20 cellular contexts compared by ENCODE assay signal in the genomic region with DNA sequence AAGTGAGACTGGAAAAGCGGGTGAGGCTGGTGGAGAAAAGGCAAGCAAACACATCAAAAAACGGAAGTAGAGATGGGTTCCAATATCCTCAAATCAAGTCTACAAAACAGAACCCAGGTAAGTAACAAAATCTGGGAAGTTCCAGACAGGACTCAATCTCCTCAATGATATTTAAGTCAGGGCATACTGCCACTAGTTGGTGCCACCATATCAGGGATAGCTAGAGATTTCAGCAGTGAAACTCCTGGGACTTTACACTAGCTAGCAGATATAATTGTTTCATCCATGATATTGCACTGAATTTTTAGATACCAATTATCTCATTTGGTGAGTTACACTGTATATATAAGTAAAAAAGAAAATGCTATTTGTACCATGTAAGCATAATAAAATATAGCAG. TPM values are rescaled to one million over a fixed set of nuclear protein-coding genes. Genes with fewer than 3 reads are reported as not detected.
DNase-seq lines count a peak whose midpoint lies in the region; ATAC-seq and TF ChIP-seq lines count a peak whose summit lies in the region.
"Had no signal": no experiment of that assay in that cellular context is flagged by ENCODE, and none has a peak within 500 bp of the region (broad histone marks: within the 10 kb centered on the region; RNA-seq: fewer than 3 reads in every experiment).

No MANE protein-coding gene starts in this region.

- no peak overlapping the region for H3K4me3 ChIP-seq in ascending aorta
- H3K4me3 ChIP-seq: lung had no signal

- TF ChIP-seq RAD21 in Ishikawa (IDR thresholded peaks at IDR 0.05; ENCODE audit: low read depth), result peak; percentile 28

- TF ChIP-seq CTCF in ascending aorta (IDR thresholded peaks at IDR 0.05), result peak in 1 of 3 experiments; percentile 42

- H3K36me3 Mint-ChIP-seq in memory B cell, result peaks cover 29% of the 10 kb centered on the region

- intact Hi-C loops in ascending aorta (cut with DNase I), result no loop called here

- H3K4me1 ChIP-seq in ascending aorta, result peaks cover 0 to 14% of the 10 kb centered on the region in 2 donors

- H3K27me3 Mint-ChIP-seq in memory B cell, result no peaks in the 10 kb centered on the region
- H3K27me3 Mint-ChIP-seq: activated naive CD8-positive, alpha-beta T cell; central memory CD8-positive, alpha-beta T cell; natural killer cell treated with Interleukin-12 subunit alpha and Interleukin-12 subunit beta and Interleukin-15 and Interleukin-18, amount 100 ng/mL, for 72 hours had no signal

- H3K4me3 Mint-ChIP-seq in memory B cell, result no peak overlapping the region
- H3K4me3 Mint-ChIP-seq: activated naive CD8-positive, alpha-beta T cell; central memory CD8-positive, alpha-beta T cell; natural killer cell treated with Interleukin-12 subunit alpha and Interleukin-12 subunit beta and Interleukin-15 and Interleukin-18, amount 100 ng/mL, for 72 hours had no signal

- peaks cover 2% of the 10 kb centered on the region for H3K4me1 Mint-ChIP-seq in memory B cell

- ATAC-seq in memory B cell (ENCODE audit: low read depth) (no peak), HG02938 (IDR thresholded peaks at IDR 0.05; ENCODE audit: unreplicated experiment) (no peak), GM21619 (IDR thresholded peaks at IDR 0.05; ENCODE audit: unreplicated experiment) (no peak)
- ATAC-seq: natural killer cell treated with Interleukin-12 subunit alpha and Interleukin-12 subunit beta and Interleukin-15 and Interleukin-18, amount 100 ng/mL, for 72 hours had no signal

- no peaks in the 10 kb centered on the region for H3K9me3 ChIP-seq in ascending aorta

- peak overlapping the region; percentile 62 to 66 for H3K27ac ChIP-seq in ascending aorta

- no peaks in the 10 kb centered on the region for H3K27me3 ChIP-seq in ascending aorta

- no peaks in the 10 kb centered on the region for H3K9me3 Mint-ChIP-seq in memory B cell
- H3K9me3 Mint-ChIP-seq: central memory CD8-positive, alpha-beta T cell; natural killer cell treated with Interleukin-12 subunit alpha and Interleukin-12 subunit beta and Interleukin-15 and Interleukin-18, amount 100 ng/mL, for 72 hours had no signal

- peaks cover 0 to 10% of the 10 kb centered on the region in 2 donors for H3K36me3 ChIP-seq in ascending aorta

- peak overlapping the region; percentile 8 for H3K27ac Mint-ChIP-seq in memory B cell
- H3K27ac Mint-ChIP-seq: activated naive CD8-positive, alpha-beta T cell had no signal

- no peak for TF ChIP-seq EP300 in Ishikawa (IDR thresholded peaks at IDR 0.05; ENCODE audit: borderline replicate concordance)

- DNase-seq in Ammon's horn (ENCODE audit: low spot score) (peak; percentile 6), ascending aorta (ENCODE audit: low spot score in 2 of 2) (no peak), memory B cell (ENCODE audit: low spot score in 2 of 2) (no peak), cerebellar nuclear complex (lab: John Stamatoyannopoulos, UW) (no peak), GM19238 (ENCODE audit: insufficient read length, low spot score) (no peak)
- DNase-seq: activated CD4-positive, alpha-beta T cell treated with anti-CD3 and anti-CD28 coated beads for 4 hours; AML-193; GF-D8; Kasumi-1; NCI-H2029; NCI-H526 treated with DMSO at 0.1 percent for 48 hours; RPMI8226; T-helper 2 cell had no signal

TF ChIP-seq in Ishikawa, 13 proteins besides CTCF, POLR2A, EP300 and RAD21:
- TF ChIP-seq, protein P1, sequence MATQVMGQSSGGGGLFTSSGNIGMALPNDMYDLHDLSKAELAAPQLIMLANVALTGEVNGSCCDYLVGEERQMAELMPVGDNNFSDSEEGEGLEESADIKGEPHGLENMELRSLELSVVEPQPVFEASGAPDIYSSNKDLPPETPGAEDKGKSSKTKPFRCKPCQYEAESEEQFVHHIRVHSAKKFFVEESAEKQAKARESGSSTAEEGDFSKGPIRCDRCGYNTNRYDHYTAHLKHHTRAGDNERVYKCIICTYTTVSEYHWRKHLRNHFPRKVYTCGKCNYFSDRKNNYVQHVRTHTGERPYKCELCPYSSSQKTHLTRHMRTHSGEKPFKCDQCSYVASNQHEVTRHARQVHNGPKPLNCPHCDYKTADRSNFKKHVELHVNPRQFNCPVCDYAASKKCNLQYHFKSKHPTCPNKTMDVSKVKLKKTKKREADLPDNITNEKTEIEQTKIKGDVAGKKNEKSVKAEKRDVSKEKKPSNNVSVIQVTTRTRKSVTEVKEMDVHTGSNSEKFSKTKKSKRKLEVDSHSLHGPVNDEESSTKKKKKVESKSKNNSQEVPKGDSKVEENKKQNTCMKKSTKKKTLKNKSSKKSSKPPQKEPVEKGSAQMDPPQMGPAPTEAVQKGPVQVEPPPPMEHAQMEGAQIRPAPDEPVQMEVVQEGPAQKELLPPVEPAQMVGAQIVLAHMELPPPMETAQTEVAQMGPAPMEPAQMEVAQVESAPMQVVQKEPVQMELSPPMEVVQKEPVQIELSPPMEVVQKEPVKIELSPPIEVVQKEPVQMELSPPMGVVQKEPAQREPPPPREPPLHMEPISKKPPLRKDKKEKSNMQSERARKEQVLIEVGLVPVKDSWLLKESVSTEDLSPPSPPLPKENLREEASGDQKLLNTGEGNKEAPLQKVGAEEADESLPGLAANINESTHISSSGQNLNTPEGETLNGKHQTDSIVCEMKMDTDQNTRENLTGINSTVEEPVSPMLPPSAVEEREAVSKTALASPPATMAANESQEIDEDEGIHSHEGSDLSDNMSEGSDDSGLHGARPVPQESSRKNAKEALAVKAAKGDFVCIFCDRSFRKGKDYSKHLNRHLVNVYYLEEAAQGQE (IDR thresholded peaks at IDR 0.05; ENCODE audit: low read depth), result no peak
- no peak for TF ChIP-seq CEBPB (IDR thresholded peaks at IDR 0.05)
- TF ChIP-seq ZBTB7A (IDR thresholded peaks at IDR 0.05; ENCODE audit: low read depth), result no peak
- TF ChIP-seq EGR1 (IDR thresholded peaks at IDR 0.05), result no peak
- no peak for TF ChIP-seq NFIC (IDR thresholded peaks at IDR 0.05)
- no peak for TF ChIP-seq TAF1 (IDR thresholded peaks at IDR 0.05; ENCODE audit: low read depth)
- TF ChIP-seq, protein P2, sequence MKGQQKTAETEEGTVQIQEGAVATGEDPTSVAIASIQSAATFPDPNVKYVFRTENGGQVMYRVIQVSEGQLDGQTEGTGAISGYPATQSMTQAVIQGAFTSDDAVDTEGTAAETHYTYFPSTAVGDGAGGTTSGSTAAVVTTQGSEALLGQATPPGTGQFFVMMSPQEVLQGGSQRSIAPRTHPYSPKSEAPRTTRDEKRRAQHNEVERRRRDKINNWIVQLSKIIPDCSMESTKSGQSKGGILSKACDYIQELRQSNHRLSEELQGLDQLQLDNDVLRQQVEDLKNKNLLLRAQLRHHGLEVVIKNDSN (IDR thresholded peaks at IDR 0.05), result no peak
- TF ChIP-seq CREB1 (IDR thresholded peaks at IDR 0.05; ENCODE audit: low read depth), result no peak
- TF ChIP-seq TEAD4 (IDR thresholded peaks at IDR 0.05), result no peak
- no peak for TF ChIP-seq FOXM1 (IDR thresholded peaks at IDR 0.05; ENCODE audit: borderline replicate concordance, low read depth)
- no peak for TF ChIP-seq TCF12 (IDR thresholded peaks at IDR 0.05; ENCODE audit: low read depth)
- no peak for TF ChIP-seq YY1 (IDR thresholded peaks at IDR 0.05; ENCODE audit: low read depth)
- TF ChIP-seq, protein P3, sequence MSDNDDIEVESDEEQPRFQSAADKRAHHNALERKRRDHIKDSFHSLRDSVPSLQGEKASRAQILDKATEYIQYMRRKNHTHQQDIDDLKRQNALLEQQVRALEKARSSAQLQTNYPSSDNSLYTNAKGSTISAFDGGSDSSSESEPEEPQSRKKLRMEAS (IDR thresholded peaks at IDR 0.05), result no peak

RNA-seq across cellular contexts. Expression of a gene that starts 52.0 kb away (rescaled TPM):
- total RNA-seq in ascending aorta, result 52.6 TPM
